8 cellular contexts compared by ENCODE assay signal in the genomic region with DNA sequence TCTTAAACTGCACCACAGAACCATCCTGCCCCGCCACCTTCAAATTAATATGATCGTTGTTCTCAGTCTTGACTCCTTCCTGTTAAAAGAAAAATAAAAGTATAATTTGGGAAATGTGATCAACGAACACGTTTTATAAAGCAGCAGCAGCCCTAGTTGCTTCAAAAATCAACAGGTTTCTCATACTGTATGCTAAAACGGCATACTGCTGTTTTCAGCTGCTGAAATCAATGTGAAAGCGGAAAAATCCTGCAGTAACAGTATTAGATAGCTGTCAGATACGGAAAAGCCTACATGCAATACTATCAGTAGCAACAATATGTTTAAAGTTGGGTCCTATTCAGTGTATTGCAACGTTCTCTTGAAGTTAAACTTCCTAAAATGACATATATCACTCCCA. TPM values are rescaled to one million over a fixed set of nuclear protein-coding genes. Genes with fewer than 3 reads are reported as not detected.
A peak's percentile ranks its signal among the peaks of the same experiment; 100 is the strongest.
DNase-seq lines count a peak whose midpoint lies in the region; ATAC-seq and TF ChIP-seq lines count a peak whose summit lies in the region.

No MANE protein-coding gene starts in this region.

- H3K9me3 ChIP-seq in adipocyte (ENCODE audit: control insufficient read depth, low read length): no peaks in the 10 kb centered on the region
- no peaks in the 10 kb centered on the region for H3K9me3 ChIP-seq in liver (ENCODE audit: control insufficient read depth in 4 of 4, low read length in 3 of 4)
- H3K9me3 ChIP-seq in tibial artery: no peaks in the 10 kb centered on the region

- H3K4me3 Mint-ChIP-seq in activated CD8-positive, alpha-beta memory T cell treated with anti-CD3 and anti-CD28 coated beads, Interleukin-2, amount 10 ng/mL, durations not matched to agents 7 days and 5 days: peak overlapping the region; percentile 91

- H3K27ac ChIP-seq in liver (ENCODE audit: low read depth in 1 of 2, low read length in 2 of 2) (peak overlapping the region; percentile 91 to 93), tibial artery (peak overlapping the region; percentile 98 to 99)

- intact Hi-C loops in tibial artery (cut with DNase I; ENCODE audit: low total_unique reads): no loop called here

- H3K27me3 Mint-ChIP-seq in activated CD8-positive, alpha-beta memory T cell treated with anti-CD3 and anti-CD28 coated beads, Interleukin-2, amount 10 ng/mL, durations not matched to agents 7 days and 5 days: no peaks in the 10 kb centered on the region

- H3K9ac ChIP-seq in adipocyte (ENCODE audit: low read length): peak overlapping the region; percentile 94
- H3K9ac ChIP-seq in liver (ENCODE audit: low read depth in 1 of 2, low read length in 2 of 2): peak overlapping the region; percentile 78 to 85

- ATAC-seq in activated CD8-positive, alpha-beta memory T cell treated with anti-CD3 and anti-CD28 coated beads, Interleukin-2, amount 10 ng/mL, durations not matched to agents 7 days and 5 days: no peak
- no peak for ATAC-seq in GM21360 (IDR thresholded peaks at IDR 0.05; ENCODE audit: unreplicated experiment)

- peaks cover 34% of the 10 kb centered on the region for H3K36me3 Mint-ChIP-seq in activated CD8-positive, alpha-beta memory T cell treated with anti-CD3 and anti-CD28 coated beads, Interleukin-2, amount 10 ng/mL, durations not matched to agents 7 days and 5 days

- H3K36me3 ChIP-seq in adipocyte (ENCODE audit: control insufficient read depth, insufficient read depth, low read length, severe bottlenecking) (peaks cover 25% of the 10 kb centered on the region), liver (ENCODE audit: control insufficient read depth in 4 of 4, insufficient read depth in 3 of 4, low read depth in 1 of 4, low read length in 3 of 4) (peaks cover 6 to 12% (median 9%) of the 10 kb centered on the region in 4 donors), tibial artery (peaks cover 6 to 39% (median 23%) of the 10 kb centered on the region in 3 donors)

- peak overlapping the region; percentile 97 for H3K4me3 ChIP-seq in adipocyte (ENCODE audit: low read length)
- H3K4me3 ChIP-seq in liver (ENCODE audit: low read depth in 1 of 3, low read length in 3 of 3): peak overlapping the region; percentile 88 to 98 (median 89)
- peak overlapping the region; percentile 99 to 100 for H3K4me3 ChIP-seq in tibial artery

- peak overlapping the region; percentile 92 for H3K27ac Mint-ChIP-seq in activated CD8-positive, alpha-beta memory T cell treated with anti-CD3 and anti-CD28 coated beads, Interleukin-2, amount 10 ng/mL, durations not matched to agents 7 days and 5 days

- TF ChIP-seq CTCF in liver (IDR thresholded peaks at IDR 0.05; ENCODE audit: low read depth, low read length, missing input control): no peak
- no peak for TF ChIP-seq CTCF in tibial artery (IDR thresholded peaks at IDR 0.05)

- DNase-seq in activated CD8-positive, alpha-beta memory T cell treated with anti-CD3 and anti-CD28 coated beads, Interleukin-2, amount 10 ng/mL, durations not matched to agents 7 days and 5 days: no peak
- no peak for DNase-seq in activated CD8-positive, alpha-beta memory T cell treated with anti-CD3 and anti-CD28 coated beads for 24 hours
- DNase-seq in adipocyte (ENCODE audit: low read depth) (peak; percentile 16), tibial artery (no peak), GM19238 (ENCODE audit: insufficient read length, low spot score) (no peak), activated gamma-delta T cell (lab: John Stamatoyannopoulos, UW) (no peak)

- H3K4me1 ChIP-seq in adipocyte (ENCODE audit: control insufficient read depth, insufficient read depth, low read length) (peaks cover 10% of the 10 kb centered on the region), liver (ENCODE audit: control insufficient read depth in 4 of 4, insufficient read depth in 4 of 4, low read length in 3 of 4) (peaks cover 0 to 16% (median 6%) of the 10 kb centered on the region in 4 donors), tibial artery (peaks cover 0 to 33% (median 19%) of the 10 kb centered on the region in 4 donors)

- 11% methylated on average over 8 of the region's 8 CpGs for WGBS in liver

- H3K27me3 ChIP-seq in adipocyte (replicated peaks; ENCODE audit: control insufficient read depth, insufficient read depth, low read length): no peaks in the 10 kb centered on the region
- H3K27me3 ChIP-seq in liver (ENCODE audit: control insufficient read depth in 4 of 4, insufficient read depth in 4 of 4, low read length in 3 of 4): no peaks in the 10 kb centered on the region
- no peaks in the 10 kb centered on the region for H3K27me3 ChIP-seq in tibial artery

- H3K9me3 Mint-ChIP-seq in activated CD8-positive, alpha-beta memory T cell treated with anti-CD3 and anti-CD28 coated beads, Interleukin-2, amount 10 ng/mL, durations not matched to agents 7 days and 5 days (ENCODE audit: low read depth): no peaks in the 10 kb centered on the region

- TF ChIP-seq RAD21 in liver (IDR thresholded peaks at IDR 0.05): no peak

- CTCF ChIA-PET in activated CD8-positive, alpha-beta memory T cell treated with anti-CD3 and anti-CD28 coated beads, Interleukin-2, amount 10 ng/mL, durations not matched to agents 7 days and 5 days (lab: Charles Lee): interaction anchor here (0.9 to 18.5 kb wide), 7 partner anchors 8 to 220 kb away, joined by 3 to 217 read pairs (median 6); a partner anchor contains a TSS

- H3K4me1 Mint-ChIP-seq in activated CD8-positive, alpha-beta memory T cell treated with anti-CD3 and anti-CD28 coated beads, Interleukin-2, amount 10 ng/mL, durations not matched to agents 7 days and 5 days: peaks cover 53% of the 10 kb centered on the region

TF ChIP-seq in liver, 16 proteins besides CTCF, POLR2A, EP300 and RAD21 (continues in another document):
- TF ChIP-seq FOXA1 (IDR thresholded peaks at IDR 0.05): no peak
- TF ChIP-seq YY1 (IDR thresholded peaks at IDR 0.05): no peak
- no peak for TF ChIP-seq HNF4G (IDR thresholded peaks at IDR 0.05)
- TF ChIP-seq TAF1 (conservative IDR thresholded peaks at IDR 0.05): no peak
- TF ChIP-seq, protein P1, sequence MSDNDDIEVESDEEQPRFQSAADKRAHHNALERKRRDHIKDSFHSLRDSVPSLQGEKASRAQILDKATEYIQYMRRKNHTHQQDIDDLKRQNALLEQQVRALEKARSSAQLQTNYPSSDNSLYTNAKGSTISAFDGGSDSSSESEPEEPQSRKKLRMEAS (IDR thresholded peaks at IDR 0.05): no peak
- no peak for TF ChIP-seq HNF4A (conservative IDR thresholded peaks at IDR 0.05)
- TF ChIP-seq, protein P2, sequence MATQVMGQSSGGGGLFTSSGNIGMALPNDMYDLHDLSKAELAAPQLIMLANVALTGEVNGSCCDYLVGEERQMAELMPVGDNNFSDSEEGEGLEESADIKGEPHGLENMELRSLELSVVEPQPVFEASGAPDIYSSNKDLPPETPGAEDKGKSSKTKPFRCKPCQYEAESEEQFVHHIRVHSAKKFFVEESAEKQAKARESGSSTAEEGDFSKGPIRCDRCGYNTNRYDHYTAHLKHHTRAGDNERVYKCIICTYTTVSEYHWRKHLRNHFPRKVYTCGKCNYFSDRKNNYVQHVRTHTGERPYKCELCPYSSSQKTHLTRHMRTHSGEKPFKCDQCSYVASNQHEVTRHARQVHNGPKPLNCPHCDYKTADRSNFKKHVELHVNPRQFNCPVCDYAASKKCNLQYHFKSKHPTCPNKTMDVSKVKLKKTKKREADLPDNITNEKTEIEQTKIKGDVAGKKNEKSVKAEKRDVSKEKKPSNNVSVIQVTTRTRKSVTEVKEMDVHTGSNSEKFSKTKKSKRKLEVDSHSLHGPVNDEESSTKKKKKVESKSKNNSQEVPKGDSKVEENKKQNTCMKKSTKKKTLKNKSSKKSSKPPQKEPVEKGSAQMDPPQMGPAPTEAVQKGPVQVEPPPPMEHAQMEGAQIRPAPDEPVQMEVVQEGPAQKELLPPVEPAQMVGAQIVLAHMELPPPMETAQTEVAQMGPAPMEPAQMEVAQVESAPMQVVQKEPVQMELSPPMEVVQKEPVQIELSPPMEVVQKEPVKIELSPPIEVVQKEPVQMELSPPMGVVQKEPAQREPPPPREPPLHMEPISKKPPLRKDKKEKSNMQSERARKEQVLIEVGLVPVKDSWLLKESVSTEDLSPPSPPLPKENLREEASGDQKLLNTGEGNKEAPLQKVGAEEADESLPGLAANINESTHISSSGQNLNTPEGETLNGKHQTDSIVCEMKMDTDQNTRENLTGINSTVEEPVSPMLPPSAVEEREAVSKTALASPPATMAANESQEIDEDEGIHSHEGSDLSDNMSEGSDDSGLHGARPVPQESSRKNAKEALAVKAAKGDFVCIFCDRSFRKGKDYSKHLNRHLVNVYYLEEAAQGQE (IDR thresholded peaks at IDR 0.05): no peak
- no peak for TF ChIP-seq NR2F2 (IDR thresholded peaks at IDR 0.05)
- TF ChIP-seq, protein P3, sequence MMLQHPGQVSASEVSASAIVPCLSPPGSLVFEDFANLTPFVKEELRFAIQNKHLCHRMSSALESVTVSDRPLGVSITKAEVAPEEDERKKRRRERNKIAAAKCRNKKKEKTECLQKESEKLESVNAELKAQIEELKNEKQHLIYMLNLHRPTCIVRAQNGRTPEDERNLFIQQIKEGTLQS (IDR thresholded peaks at IDR 0.05): no peak
- TF ChIP-seq EGR1 (IDR thresholded peaks at IDR 0.05; ENCODE audit: low read depth in 2 of 2): no peak
- no peak for TF ChIP-seq JUND (IDR thresholded peaks at IDR 0.05)
- no peak for TF ChIP-seq FOXA2 (IDR thresholded peaks at IDR 0.05)
- TF ChIP-seq RXRA (IDR thresholded peaks at IDR 0.05): no peak
- no peak for TF ChIP-seq SP1 (IDR thresholded peaks at IDR 0.05)

RNA-seq across cellular contexts. Expression of a gene that starts 1.6 kb away (rescaled TPM):
- total RNA-seq in activated CD8-positive, alpha-beta memory T cell treated with anti-CD3 and anti-CD28 coated beads, Interleukin-2, amount 10 ng/mL, durations not matched to agents 7 days and 5 days: 100 to 1,000 TPM; 469 to 639 TPM
- total RNA-seq in liver: 10 to 100 TPM; 20.9 to 79.0 TPM
- polyA plus RNA-seq in liver: 100 to 1,000 TPM in 1 of 2 donors, 10 to 100 TPM in 1; 22.0 to 160 TPM

RNA-seq across cellular contexts. Expression of a gene that starts 24.4 kb away (rescaled TPM):
- 100 to 1,000 TPM; 164 to 176 TPM for total RNA-seq in activated CD8-positive, alpha-beta memory T cell treated with anti-CD3 and anti-CD28 coated beads, Interleukin-2, amount 10 ng/mL, durations not matched to agents 7 days and 5 days
- total RNA-seq in liver: 10 to 100 TPM; 27.9 to 36.3 TPM
- polyA plus RNA-seq in liver: 10 to 100 TPM; 15.2 to 31.2 TPM

RNA-seq across cellular contexts. Expression of a gene that starts 26.8 kb away (rescaled TPM):
- total RNA-seq in activated CD8-positive, alpha-beta memory T cell treated with anti-CD3 and anti-CD28 coated beads, Interleukin-2, amount 10 ng/mL, durations not matched to agents 7 days and 5 days: 100 to 1,000 TPM; 277 to 301 TPM
- 10 to 100 TPM; 20.5 to 47.8 TPM for total RNA-seq in liver
- polyA plus RNA-seq in liver: 10 to 100 TPM; 41.1 to 46.8 TPM

RNA-seq across cellular contexts. Expression of a gene that starts 49.6 kb away (rescaled TPM):
- total RNA-seq in activated CD8-positive, alpha-beta memory T cell treated with anti-CD3 and anti-CD28 coated beads, Interleukin-2, amount 10 ng/mL, durations not matched to agents 7 days and 5 days: 10 to 100 TPM; 65.2 to 73.1 TPM
- total RNA-seq in liver: 10 to 100 TPM; 13.6 to 27.2 TPM
- polyA plus RNA-seq in liver: 10 to 100 TPM; 22.5 to 26.4 TPM

Comparison
In these comparisons a context has a peak if more than half of its experiments do, and no peak if none do; other contexts are left out.
1. RNA of a gene that starts 1.6 kb away (total RNA-seq): 469 to 639 TPM in activated CD8-positive, alpha-beta memory T cell treated with anti-CD3 and anti-CD28 coated beads, Interleukin-2, amount 10 ng/mL, durations not matched to agents 7 days and 5 days; 20.9 to 79.0 TPM in liver; every median in the first group is over 4 times any median in the second.
2. RNA of a gene that starts 24.4 kb away (total RNA-seq): 164 to 176 TPM in activated CD8-positive, alpha-beta memory T cell treated with anti-CD3 and anti-CD28 coated beads, Interleukin-2, amount 10 ng/mL, durations not matched to agents 7 days and 5 days; 27.9 to 36.3 TPM in liver; every median in the first group is over 4 times any median in the second.
3. RNA of a gene that starts 26.8 kb away (total RNA-seq): 277 to 301 TPM in activated CD8-positive, alpha-beta memory T cell treated with anti-CD3 and anti-CD28 coated beads, Interleukin-2, amount 10 ng/mL, durations not matched to agents 7 days and 5 days; 20.5 to 47.8 TPM in liver; every median in the first group is over 4 times any median in the second.
4. Peak in every context shown above with its lines, with median percentiles within 50 percentile points of each other: H3K4me3 ChIP-seq.